ENCODE assay signal across 9 cellular contexts in the genomic region with DNA sequence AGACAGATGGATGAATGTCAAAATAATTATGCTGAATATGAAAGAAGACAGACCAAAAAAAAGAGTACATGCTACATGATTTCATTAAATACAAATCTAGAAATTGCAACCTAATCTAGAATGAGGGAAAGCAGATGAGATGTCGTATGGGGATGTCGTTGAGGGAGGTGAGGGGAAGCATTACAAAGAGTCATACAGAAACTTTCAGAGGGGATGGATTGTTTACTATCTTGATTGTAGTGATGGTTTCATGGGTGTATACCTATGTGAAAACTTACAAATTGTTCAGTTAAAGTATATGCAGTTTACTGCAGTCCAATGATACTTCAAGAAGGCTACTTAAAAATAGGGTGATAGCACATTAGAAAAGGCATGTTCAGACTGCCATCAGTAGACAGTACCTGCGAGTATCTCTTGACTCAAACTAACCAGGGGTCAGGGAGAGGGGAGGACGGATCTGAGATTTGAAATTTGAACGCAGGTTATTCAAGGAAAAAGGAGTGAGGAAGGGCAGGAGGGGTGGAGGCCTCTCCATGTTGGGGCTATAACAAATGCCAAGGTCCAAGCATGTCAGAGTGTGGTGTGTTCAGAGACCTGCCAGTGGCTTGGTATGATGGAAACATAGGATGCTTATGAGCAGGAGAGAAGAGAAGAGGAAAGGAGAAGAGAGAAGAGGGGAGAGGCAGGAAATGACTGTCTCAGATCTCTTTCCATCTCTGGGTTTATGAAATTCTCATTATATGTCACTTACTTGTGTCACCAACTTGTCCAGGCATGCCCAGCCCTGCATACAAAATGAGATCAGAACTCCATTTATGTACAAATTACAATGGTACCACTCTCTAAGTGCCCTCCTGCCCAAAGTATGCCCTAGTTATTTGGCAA.
DNase-seq lines count a peak whose midpoint lies in the region; ATAC-seq, FAIRE-seq and TF ChIP-seq lines count a peak whose summit lies in the region.
"Had no signal": no experiment of that assay in that cellular context is flagged by ENCODE, and none has a peak within 500 bp of the region (broad histone marks: within the 10 kb centered on the region; RNA-seq: fewer than 3 reads in every experiment).

No MANE protein-coding gene starts in this region.

- no peak overlapping the region for H3K9ac ChIP-seq in neuronal stem cell (ENCODE audit: low read depth, low read length, poor library complexity)

- no peak overlapping the region for H3K4me3 Mint-ChIP-seq in activated CD4-positive, alpha-beta T cell treated with anti-CD3 and anti-CD28 coated beads, Interleukin-2, amount 10 ng/mL, durations not matched to agents 7 days and 5 days
- H3K4me3 Mint-ChIP-seq: dendritic cell treated with granulocyte-macrophage colony-stimulating factor and Interleukin-4, amounts not matched to agents 40 ng/mL and 50 ng/mL, for 4 days had no signal

- H3K9me3 Mint-ChIP-seq in activated CD4-positive, alpha-beta T cell treated with anti-CD3 and anti-CD28 coated beads, Interleukin-2, amount 10 ng/mL, durations not matched to agents 7 days and 5 days: peaks cover 6% of the 10 kb centered on the region
- H3K9me3 Mint-ChIP-seq: dendritic cell treated with granulocyte-macrophage colony-stimulating factor and Interleukin-4, amounts not matched to agents 40 ng/mL and 50 ng/mL, for 4 days had no signal

- no peaks in the 10 kb centered on the region for H3K79me1 ChIP-seq in neuronal stem cell (ENCODE audit: low read depth, low read length)

- intact Hi-C loops in esophagus squamous epithelium (cut with DNase I): loop anchor here (5.0 kb wide), 1 partner anchor 453 kb away; no protein-coding TSS in a partner anchor

- peak; percentile 62 for ATAC-seq in HG02642 (IDR thresholded peaks at IDR 0.05; ENCODE audit: poor library complexity, unreplicated experiment)

- peaks cover 6% of the 10 kb centered on the region for H3K36me3 Mint-ChIP-seq in activated CD4-positive, alpha-beta T cell treated with anti-CD3 and anti-CD28 coated beads, Interleukin-2, amount 10 ng/mL, durations not matched to agents 7 days and 5 days (ENCODE audit: low read depth)

- H3K27me3 ChIP-seq in neuronal stem cell (ENCODE audit: control insufficient read depth in 3 of 3, insufficient read depth in 3 of 3, low read depth in 1 of 3, low read length in 3 of 3) (no peaks in the 10 kb centered on the region), esophagus squamous epithelium (no peaks in the 10 kb centered on the region)

- no peak overlapping the region for H2BK15ac ChIP-seq in neuronal stem cell (ENCODE audit: low read length)

- H3K18ac ChIP-seq in neuronal stem cell (ENCODE audit: low read length): no peak overlapping the region

- CTCF ChIA-PET in activated CD4-positive, alpha-beta T cell treated with anti-CD3 and anti-CD28 coated beads, Interleukin-2, amount 10 ng/mL, durations not matched to agents 7 days and 5 days (lab: Charles Lee): interaction anchor here (1.7 to 7.6 kb wide), 5 partner anchors 9 to 461 kb away, joined by 3 to 50 read pairs (median 5); no protein-coding TSS in a partner anchor

- H3K9me3 ChIP-seq in neuronal stem cell (replicated peaks in 1 of 2; ENCODE audit: control insufficient read depth in 2 of 2, insufficient read depth in 1 of 2, low read depth in 1 of 2, low read length in 2 of 2): no peaks in the 10 kb centered on the region
- no peaks in the 10 kb centered on the region for H3K9me3 ChIP-seq in esophagus squamous epithelium

- no peak for FAIRE-seq in HTR-8/SVneo (lab: Jason Lieb, UNC)

- 100% methylated on average over 1 of the region's 5 CpGs; no CpG with 5 or more reads in 1 of the 2 donors for WGBS in neuronal stem cell (ENCODE audit: extremely low coverage in 2 of 2, insufficient read length in 2 of 2, insufficient replicate concordance in 1 of 2), 2 donors
- WGBS in esophagus squamous epithelium, 2 donors: 88 to 89% methylated on average over 5 of the region's 5 CpGs

- no peak overlapping the region for H4K91ac ChIP-seq in neuronal stem cell (ENCODE audit: low read depth, low read length, poor library complexity)

- no peak overlapping the region for H3K23ac ChIP-seq in neuronal stem cell (ENCODE audit: low read depth, low read length, poor library complexity)

- H3K14ac ChIP-seq in neuronal stem cell (ENCODE audit: low read length): no peak overlapping the region

- H3K4ac ChIP-seq in neuronal stem cell (ENCODE audit: low read length): no peak overlapping the region

- TF ChIP-seq CTCF in esophagus squamous epithelium (IDR thresholded peaks at IDR 0.05): no peak

- peak overlapping the region; percentile 87 for H3K27ac Mint-ChIP-seq in activated CD4-positive, alpha-beta T cell treated with anti-CD3 and anti-CD28 coated beads, Interleukin-2, amount 10 ng/mL, durations not matched to agents 7 days and 5 days

- H3K4me2 ChIP-seq in neuronal stem cell (ENCODE audit: insufficient read depth, low read length, poor library complexity, severe bottlenecking): no peak overlapping the region

- no peak overlapping the region for H3K4me3 ChIP-seq in neuronal stem cell (ENCODE audit: low read length in 2 of 2)
- H3K4me3 ChIP-seq in esophagus squamous epithelium: no peak overlapping the region

- peaks cover 3% of the 10 kb centered on the region for H3K27me3 Mint-ChIP-seq in activated CD4-positive, alpha-beta T cell treated with anti-CD3 and anti-CD28 coated beads, Interleukin-2, amount 10 ng/mL, durations not matched to agents 7 days and 5 days
- H3K27me3 Mint-ChIP-seq: dendritic cell treated with granulocyte-macrophage colony-stimulating factor and Interleukin-4, amounts not matched to agents 40 ng/mL and 50 ng/mL, for 4 days had no signal

- no peak overlapping the region for H2AK5ac ChIP-seq in neuronal stem cell (ENCODE audit: low read depth, low read length)

- H2BK120ac ChIP-seq in neuronal stem cell (ENCODE audit: low read depth, low read length): no peak overlapping the region

- H2BK12ac ChIP-seq in neuronal stem cell (ENCODE audit: low read length): no peak overlapping the region

- no peak overlapping the region for H2BK5ac ChIP-seq in neuronal stem cell (ENCODE audit: low read length)

- no peak overlapping the region for H4K8ac ChIP-seq in neuronal stem cell (ENCODE audit: low read depth, low read length)

- peaks cover 48% of the 10 kb centered on the region for H3K4me1 Mint-ChIP-seq in activated CD4-positive, alpha-beta T cell treated with anti-CD3 and anti-CD28 coated beads, Interleukin-2, amount 10 ng/mL, durations not matched to agents 7 days and 5 days

- peak; percentile 34 for DNase-seq in activated CD4-positive, alpha-beta T cell treated with anti-CD3 and anti-CD28 coated beads, Interleukin-2, amount 10 ng/mL, durations not matched to agents 7 days and 5 days
- DNase-seq in activated CD4-positive, alpha-beta T cell treated with anti-CD3 and anti-CD28 coated beads for 48 hours: no peak
- DNase-seq in NOMO-1 treated with dmso at 0.1 percent for 144 hours (lab: John Stamatoyannopoulos, UW; ENCODE audit: unreplicated experiment) (peak; percentile 35), neuronal stem cell (ENCODE audit: low spot score) (no peak), HTR-8/SVneo (ENCODE audit: insufficient read length, low spot score) (no peak), esophagus squamous epithelium (lab: John Stamatoyannopoulos, UW) (no peak), HT-29 (ENCODE audit: low spot score) (no peak)

- peak overlapping the region; percentile 18 for H2AFZ ChIP-seq in neuronal stem cell (ENCODE audit: low read length)

- H3K27ac ChIP-seq in neuronal stem cell (replicated peaks; ENCODE audit: low read length) (no peak overlapping the region), esophagus squamous epithelium (no peak overlapping the region)

- H3K4me1 ChIP-seq in neuronal stem cell (ENCODE audit: control insufficient read depth in 2 of 2, insufficient read depth in 1 of 2, low read depth in 1 of 2, low read length in 2 of 2): no peaks in the 10 kb centered on the region
- peaks cover 0 to 8% (median 3%) of the 10 kb centered on the region in 3 donors for H3K4me1 ChIP-seq in esophagus squamous epithelium

- no peak for TF ChIP-seq POLR2A in esophagus squamous epithelium (IDR thresholded peaks at IDR 0.05)

- H3K36me3 ChIP-seq in neuronal stem cell (replicated peaks in 1 of 2; ENCODE audit: control insufficient read depth in 2 of 2, insufficient read depth in 2 of 2, low read length in 2 of 2) (no peaks in the 10 kb centered on the region), esophagus squamous epithelium (no peaks in the 10 kb centered on the region)

- POLR2A ChIA-PET in activated CD4-positive, alpha-beta T cell treated with anti-CD3 and anti-CD28 coated beads, Interleukin-2, amount 10 ng/mL, durations not matched to agents 7 days and 5 days (lab: Charles Lee): interaction anchor here (0.7 kb wide), 1 partner anchor 457 kb away, joined by 3 read pairs; no protein-coding TSS in a partner anchor

Comparison
In these comparisons a context has a peak if more than half of its experiments do, and no peak if none do; other contexts are left out.
1. DNase-seq: peak in activated CD4-positive, alpha-beta T cell treated with anti-CD3 and anti-CD28 coated beads, Interleukin-2, amount 10 ng/mL, durations not matched to agents 7 days and 5 days (single experiment) and NOMO-1 treated with dmso at 0.1 percent for 144 hours (single experiment); none in activated CD4-positive, alpha-beta T cell treated with anti-CD3 and anti-CD28 coated beads for 48 hours (single experiment), neuronal stem cell (single experiment), HTR-8/SVneo (single experiment), esophagus squamous epithelium (single experiment) and HT-29 (single experiment).